In the genomic region with DNA sequence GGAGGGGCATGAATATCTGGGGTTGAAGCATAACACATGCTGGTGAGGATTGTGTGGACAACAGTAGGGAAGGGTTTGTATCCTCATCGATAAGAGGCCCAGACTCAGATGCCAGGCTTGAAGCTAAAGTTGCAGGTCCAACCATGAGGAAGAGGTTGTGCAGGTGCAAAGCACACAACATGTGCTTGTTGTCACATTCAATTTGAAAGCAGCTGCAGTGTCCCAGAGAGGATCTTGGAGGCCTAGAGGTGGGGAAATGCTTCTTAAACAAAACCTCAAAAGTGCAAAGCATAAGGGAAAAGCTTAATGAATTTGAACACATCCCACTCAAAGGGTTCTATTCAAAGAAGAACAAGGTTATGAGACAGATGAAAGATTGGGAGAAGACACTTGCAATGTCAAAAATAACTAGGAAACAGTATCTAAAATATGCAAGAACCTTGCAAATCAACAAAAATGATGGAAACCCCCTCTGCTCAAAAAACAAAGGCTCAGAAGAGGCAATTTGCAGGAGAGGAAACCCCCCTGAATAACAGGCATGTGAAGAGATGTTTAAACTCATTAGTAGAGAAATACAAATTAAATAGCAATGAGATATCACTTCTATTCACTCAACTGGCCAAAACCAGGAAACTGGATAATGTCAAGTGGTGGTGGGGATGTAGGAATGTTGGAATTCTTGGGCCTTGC, we compare ENCODE assay signal across 14 cellular contexts.
DNase-seq lines count a peak whose midpoint lies in the region; ATAC-seq and TF ChIP-seq lines count a peak whose summit lies in the region.
"Had no signal": no experiment of that assay in that cellular context is flagged by ENCODE, and none has a peak within 500 bp of the region (broad histone marks: within the 10 kb centered on the region; RNA-seq: fewer than 3 reads in every experiment).

No MANE protein-coding gene starts in this region.

- peak overlapping the region; percentile 74 for H2AFZ ChIP-seq in ACC112 (ENCODE audit: low read length, unreplicated experiment)

- H3K4me1 ChIP-seq in ACC112 (ENCODE audit: control insufficient read depth, insufficient read depth, low read length, unreplicated experiment) = peaks cover 16% of the 10 kb centered on the region
- H3K4me1 ChIP-seq in mucosa of descending colon (ENCODE audit: low read depth) = peaks cover 1% of the 10 kb centered on the region

- ATAC-seq in GM18868 (IDR thresholded peaks at IDR 0.05; ENCODE audit: unreplicated experiment) (peak; percentile 35), T-cell (replicated peaks in 1 of 4) (no peak), natural killer cell (no peak), mucosa of descending colon (no peak)

- H3K4me1 Mint-ChIP-seq in T-cell (peaks cover 38 to 55% (median 40%) of the 10 kb centered on the region in 3 donors), natural killer cell (peaks cover 45 to 46% of the 10 kb centered on the region in 2 donors)
- H3K4me1 Mint-ChIP-seq: endodermal cell had no signal

- no peaks in the 10 kb centered on the region for H3K36me3 ChIP-seq in ACC112 (ENCODE audit: insufficient read depth, low read length)
- no peaks in the 10 kb centered on the region for H3K36me3 ChIP-seq in mucosa of descending colon (ENCODE audit: low read depth)
- H3K36me3 ChIP-seq: ascending aorta, WERI-Rb-1 had no signal

- CTCF ChIA-PET in T-cell (lab: Charles Lee) = interaction anchor here in 1 of 2 donors (1.2 to 5.2 kb wide), 3 partner anchors 12 to 612 kb away, joined by 4 to 18 read pairs (median 7); no protein-coding TSS in a partner anchor

- TF ChIP-seq CTCF in natural killer cell (IDR thresholded peaks at IDR 0.05) (no peak), mucosa of descending colon (IDR thresholded peaks at IDR 0.05) (no peak)

- no peaks in the 10 kb centered on the region for H3K36me3 Mint-ChIP-seq in T-cell
- H3K36me3 Mint-ChIP-seq in natural killer cell = no peaks in the 10 kb centered on the region

- H3K79me2 ChIP-seq in ACC112 (ENCODE audit: control insufficient read depth, insufficient read depth, low read length, unreplicated experiment) = no peaks in the 10 kb centered on the region

- H3K9me3 ChIP-seq in mucosa of descending colon = no peaks in the 10 kb centered on the region
- H3K9me3 ChIP-seq: ascending aorta had no signal

- intact Hi-C loops in natural killer cell (cut with micrococcal nuclease) (no loop called here), mucosa of descending colon (cut with DNase I, micrococcal nuclease) (no loop called here)

- H3K4me3 ChIP-seq in ACC112 (ENCODE audit: low read depth, low read length) (no peak overlapping the region), mucosa of descending colon (no peak overlapping the region)
- H3K4me3 ChIP-seq: ascending aorta had no signal

- H3K9me3 Mint-ChIP-seq in T-cell (no peaks in the 10 kb centered on the region), natural killer cell (no peaks in the 10 kb centered on the region)

- H3K27me3 ChIP-seq in ACC112 (ENCODE audit: insufficient read depth, low read length) = 0 out of 2 replicates have a peak, but pooled peaks cover 3% of the 10 kb centered on the region
- H3K27me3 ChIP-seq: ascending aorta had no signal

- no peak overlapping the region for H3K27ac ChIP-seq in ACC112 (ENCODE audit: low read depth, low read length)
- H3K27ac ChIP-seq: ascending aorta, WERI-Rb-1 had no signal

- POLR2A ChIA-PET in T-cell (lab: Charles Lee) = no interaction called here

- DNase-seq in T-cell (no peak), natural killer cell (no peak), mucosa of descending colon (no peak), AML-193 (lab: John Stamatoyannopoulos, UW) (no peak), AG20443 (ENCODE audit: low spot score) (no peak)
- DNase-seq: endodermal cell, kidney, mesendoderm, MV-4-11, NCI-H2081 treated with DMSO at 0.1 percent for 48 hours, WERI-Rb-1 had no signal

- H3K4me3 Mint-ChIP-seq in T-cell (peak overlapping the region in 1 of 3 donors; percentile 32), natural killer cell (peak overlapping the region; percentile 11)
- H3K4me3 Mint-ChIP-seq: endodermal cell had no signal

- no peaks in the 10 kb centered on the region for H3K27me3 Mint-ChIP-seq in T-cell
- peaks cover 0 to 2% of the 10 kb centered on the region in 2 donors for H3K27me3 Mint-ChIP-seq in natural killer cell (ENCODE audit: low read depth in 2 of 2)

- H3K27ac Mint-ChIP-seq in T-cell (peak overlapping the region; percentile 7 to 45), natural killer cell (no peak overlapping the region)
- H3K27ac Mint-ChIP-seq: endodermal cell had no signal

Comparison
In these comparisons a context has a peak if more than half of its experiments do, and no peak if none do; other contexts are left out.
1. H3K27ac Mint-ChIP-seq: peak in T-cell (2 of 2); none in natural killer cell (0 of 2).